8 cellular contexts compared by ENCODE assay signal in genomic region chr19:57934820-57935665, GRCh38. TPM values are rescaled to one million over a fixed set of nuclear protein-coding genes. Genes with fewer than 3 reads are reported as not detected.
A peak's percentile ranks its signal among the peaks of the same experiment; 100 is the strongest.
DNase-seq lines count a peak whose midpoint lies in the region; ATAC-seq lines count a peak whose summit lies in the region.

ZNF418 (minus strand) TSS chr19:57935402; CDS start chr19:57933822, 1,580 bp downstream.

- peaks cover 19% of the 10 kb centered on the region for H3K9me3 Mint-ChIP-seq in stimulated activated memory B cell treated with anti-CD40 and anti-IgM and Interleukin-4, amounts not matched to agents 10 μg/mL and 1 μg/mL and 100 μg/mL, for 72 hours

- no peak within 1 kb of the TSS for H2BK120ac ChIP-seq in mesenchymal stem cell (ENCODE audit: low read depth, low read length)

- peaks cover 31 to 33% of the 10 kb centered on the region in 2 experiments for H3K36me3 ChIP-seq in mesenchymal stem cell (ENCODE audit: control insufficient read depth in 1 of 2, insufficient read depth in 2 of 2, low read depth in 1 of 2, low read length in 2 of 2)

- peak within 1 kb of the TSS; percentile 9 for H4K8ac ChIP-seq in mesenchymal stem cell (ENCODE audit: low read length)

- H2BK5ac ChIP-seq in mesenchymal stem cell (ENCODE audit: low read depth, low read length, poor library complexity, severe bottlenecking): no peak within 1 kb of the TSS

- H3K9me3 ChIP-seq in mesenchymal stem cell (ENCODE audit: control insufficient read depth, low read length): peaks cover 34% of the 10 kb centered on the region

- peak within 1 kb of the TSS in 1 of 2 experiments; percentile 59 for H3K4ac ChIP-seq in mesenchymal stem cell (ENCODE audit: low read depth in 1 of 2, low read length in 2 of 2)

- DNase-seq in EL (peak; percentile 49), HPDE6-E6E7 (ENCODE audit: extremely low spot score) (peak; percentile 79), epithelial cell of prostate (ENCODE audit: low read depth, low spot score) (peak; percentile 53), mesenchymal stem cell (peak; percentile 88), SK-N-DZ (ENCODE audit: low spot score) (no peak)
- peak; percentile 14 to 19 for DNase-seq in activated CD8-positive, alpha-beta memory T cell treated with anti-CD3 and anti-CD28 coated beads for 4 hours (ENCODE audit: low read depth in 2 of 2)

- peak within 1 kb of the TSS; percentile 97 for H3K4me3 Mint-ChIP-seq in stimulated activated memory B cell treated with anti-CD40 and anti-IgM and Interleukin-4, amounts not matched to agents 10 μg/mL and 1 μg/mL and 100 μg/mL, for 72 hours

- peak within 1 kb of the TSS in 1 of 2 experiments; percentile 52 for H3K18ac ChIP-seq in mesenchymal stem cell (ENCODE audit: low read depth in 1 of 2, low read length in 2 of 2)

- H3K9ac ChIP-seq in mesenchymal stem cell (ENCODE audit: low read length): peak within 1 kb of the TSS; percentile 91

- peak; percentile 99 for ATAC-seq in stimulated activated memory B cell treated with anti-CD40 and anti-IgM and Interleukin-4, amounts not matched to agents 10 μg/mL and 1 μg/mL and 100 μg/mL, for 72 hours
- ATAC-seq in GM21367 (IDR thresholded peaks at IDR 0.05; ENCODE audit: unreplicated experiment): no peak

- peak within 1 kb of the TSS; percentile 96 for H3K27ac Mint-ChIP-seq in stimulated activated memory B cell treated with anti-CD40 and anti-IgM and Interleukin-4, amounts not matched to agents 10 μg/mL and 1 μg/mL and 100 μg/mL, for 72 hours

- H3K14ac ChIP-seq in mesenchymal stem cell (ENCODE audit: low read length in 2 of 2): no peak within 1 kb of the TSS

- H3K27me3 Mint-ChIP-seq in stimulated activated memory B cell treated with anti-CD40 and anti-IgM and Interleukin-4, amounts not matched to agents 10 μg/mL and 1 μg/mL and 100 μg/mL, for 72 hours: no peaks in the 10 kb centered on the region

- no peak within 1 kb of the TSS for H2BK15ac ChIP-seq in mesenchymal stem cell (ENCODE audit: low read depth, poor library complexity, severe bottlenecking)

- no peaks in the 10 kb centered on the region for H3K27me3 ChIP-seq in mesenchymal stem cell (ENCODE audit: control insufficient read depth in 1 of 2, insufficient read depth in 1 of 2, low read length in 2 of 2)

- H3K4me3 ChIP-seq in mesenchymal stem cell (ENCODE audit: insufficient read depth in 1 of 2, low read depth in 1 of 2, low read length in 2 of 2): peak within 1 kb of the TSS; percentile 72 to 90

- peak within 1 kb of the TSS in 1 of 2 experiments; percentile 68 for H3K23ac ChIP-seq in mesenchymal stem cell (ENCODE audit: low read length in 2 of 2)

- peaks cover 42% of the 10 kb centered on the region for H3K79me1 ChIP-seq in mesenchymal stem cell (replicated peaks; ENCODE audit: low read length, poor library complexity, severe bottlenecking)

- peak within 1 kb of the TSS; percentile 24 for H3K27ac ChIP-seq in epithelial cell of prostate
- H3K27ac ChIP-seq in mesenchymal stem cell (ENCODE audit: low read length, poor library complexity, severe bottlenecking): no peak within 1 kb of the TSS

- WGBS in mesenchymal stem cell: 2% methylated on average over 50 of the region's 54 CpGs

- no peak within 1 kb of the TSS for H2BK12ac ChIP-seq in mesenchymal stem cell (ENCODE audit: low read length in 2 of 2)

- no peak within 1 kb of the TSS for H2AK5ac ChIP-seq in mesenchymal stem cell (ENCODE audit: low read length, severe bottlenecking)

- peak within 1 kb of the TSS; percentile 0 for H4K91ac ChIP-seq in mesenchymal stem cell (ENCODE audit: low read length)

- peaks cover 88% of the 10 kb centered on the region for H3K36me3 Mint-ChIP-seq in stimulated activated memory B cell treated with anti-CD40 and anti-IgM and Interleukin-4, amounts not matched to agents 10 μg/mL and 1 μg/mL and 100 μg/mL, for 72 hours

- H3K4me1 ChIP-seq in mesenchymal stem cell (ENCODE audit: control insufficient read depth, insufficient read depth, low read depth, low read length): no peaks in the 10 kb centered on the region

- peaks cover 19% of the 10 kb centered on the region for H3K4me1 Mint-ChIP-seq in stimulated activated memory B cell treated with anti-CD40 and anti-IgM and Interleukin-4, amounts not matched to agents 10 μg/mL and 1 μg/mL and 100 μg/mL, for 72 hours

- H2AFZ ChIP-seq in mesenchymal stem cell (ENCODE audit: low read depth, low read length): peak within 1 kb of the TSS; percentile 85

- H3K4me2 ChIP-seq in mesenchymal stem cell (ENCODE audit: low read length, poor library complexity, severe bottlenecking): peak within 1 kb of the TSS; percentile 67

RNA-seq across cellular contexts. Expression of gene ZNF418, which starts in this region (rescaled TPM):
- 1.1 TPM for polyA plus RNA-seq in mesenchymal stem cell (2013, experiment 1 of 2)
- polyA plus RNA-seq in mesenchymal stem cell (2013, experiment 2 of 2): 1.6 TPM
- polyA plus RNA-seq in SK-N-DZ (2014; cell fraction: cytosol; rRNA removed): 0.10 TPM in 1 of 2 replicates, not detected in the other
- 0.60 TPM in 1 of 2 replicates, not detected in the other for polyA plus RNA-seq in SK-N-DZ (2014; cell fraction: nucleus; rRNA removed)
